ENCODE assay signal across 23 cellular contexts in genomic region chr3:77051927-77052542, GRCh38. TPM values are rescaled to one million over a fixed set of nuclear protein-coding genes. Genes with fewer than 3 reads are reported as not detected.
DNase-seq lines count a peak whose midpoint lies in the region; ATAC-seq and TF ChIP-seq lines count a peak whose summit lies in the region.
"Had no signal": no experiment of that assay in that cellular context is flagged by ENCODE, and none has a peak within 500 bp of the region (broad histone marks: within the 10 kb centered on the region; RNA-seq: fewer than 3 reads in every experiment).

No MANE protein-coding gene starts in this region.

- H3K27me3 ChIP-seq in HUES48 (ENCODE audit: control insufficient read depth, insufficient read depth, low read length) (no peaks in the 10 kb centered on the region), adipocyte (replicated peaks; ENCODE audit: control insufficient read depth, insufficient read depth, low read length) (no peaks in the 10 kb centered on the region)
- H3K27me3 ChIP-seq: body of pancreas, foreskin keratinocyte, MG63, Peyer's patch, transverse colon had no signal

- no peaks in the 10 kb centered on the region for H3K36me3 Mint-ChIP-seq in mesothelial cell of epicardium
- H3K36me3 Mint-ChIP-seq: CD14-positive monocyte had no signal

- peaks cover 22% of the 10 kb centered on the region for H3K4me1 ChIP-seq in HUES48 (ENCODE audit: control insufficient read depth, insufficient read depth, low read length)
- peaks cover 3% of the 10 kb centered on the region for H3K4me1 ChIP-seq in adipocyte (ENCODE audit: control insufficient read depth, insufficient read depth, low read length)
- H3K4me1 ChIP-seq: Peyer's patch, psoas muscle, transverse colon had no signal

- H3K27ac Mint-ChIP-seq in mesothelial cell of epicardium: peak overlapping the region; percentile 21
- H3K27ac Mint-ChIP-seq: activated CD8-positive, alpha-beta T cell treated with anti-CD3 and anti-CD28 coated beads for 36 hours; CD14-positive monocyte had no signal

- TF ChIP-seq CTCF in mesothelial cell of epicardium (IDR thresholded peaks at IDR 0.05; ENCODE audit: unreplicated experiment): no peak

- in situ Hi-C loops in ACHN (cut with HindIII; ENCODE audit: low pct_ligation_motif_present, low pct_unique_long_range_greater_than_20kb, low sequenced_read_pairs): no loop called here

- no peak for ATAC-seq in HG02885 (IDR thresholded peaks at IDR 0.05; ENCODE audit: poor library complexity, unreplicated experiment)
- ATAC-seq in HG02571 (IDR thresholded peaks at IDR 0.05; ENCODE audit: unreplicated experiment): no peak
- ATAC-seq: activated CD8-positive, alpha-beta T cell treated with anti-CD3 and anti-CD28 coated beads for 36 hours; body of pancreas; foreskin keratinocyte; psoas muscle had no signal

- H3K9me3 Mint-ChIP-seq in mesothelial cell of epicardium: no peaks in the 10 kb centered on the region
- H3K9me3 Mint-ChIP-seq: activated CD8-positive, alpha-beta T cell treated with anti-CD3 and anti-CD28 coated beads for 36 hours had no signal

- no peak overlapping the region for H3K4me3 ChIP-seq in HUES48 (ENCODE audit: low read depth, low read length)
- H3K4me3 ChIP-seq in adipocyte (ENCODE audit: low read length): no peak overlapping the region
- H3K4me3 ChIP-seq: body of pancreas, MG63, Peyer's patch, psoas muscle, transverse colon had no signal

- H3K27ac ChIP-seq in HUES48 (ENCODE audit: low read depth, low read length): peak overlapping the region; percentile 63
- H3K27ac ChIP-seq: body of pancreas, foreskin keratinocyte, Peyer's patch, psoas muscle, transverse colon had no signal

- no peaks in the 10 kb centered on the region for H3K36me3 ChIP-seq in HUES48 (ENCODE audit: control insufficient read depth, insufficient read depth, low read length)
- H3K36me3 ChIP-seq in adipocyte (ENCODE audit: control insufficient read depth, insufficient read depth, low read length, severe bottlenecking): no peaks in the 10 kb centered on the region
- H3K36me3 ChIP-seq: MG63, Peyer's patch, transverse colon had no signal

- H3K9me3 ChIP-seq in HUES48 (ENCODE audit: control insufficient read depth, insufficient read depth, low read length) (no peaks in the 10 kb centered on the region), adipocyte (ENCODE audit: control insufficient read depth, low read length) (no peaks in the 10 kb centered on the region)
- H3K9me3 ChIP-seq: body of pancreas, MG63, Peyer's patch, psoas muscle, transverse colon had no signal

- H3K27me3 Mint-ChIP-seq in mesothelial cell of epicardium (ENCODE audit: low read depth): no peaks in the 10 kb centered on the region
- H3K27me3 Mint-ChIP-seq: activated CD8-positive, alpha-beta T cell treated with anti-CD3 and anti-CD28 coated beads for 36 hours had no signal

- no peak overlapping the region for H3K4me3 Mint-ChIP-seq in mesothelial cell of epicardium
- H3K4me3 Mint-ChIP-seq: activated CD8-positive, alpha-beta T cell treated with anti-CD3 and anti-CD28 coated beads for 36 hours; CD14-positive monocyte had no signal

- peak; percentile 55 for DNase-seq in DMS79 treated with DMSO at 0.1 percent for 48 hours (lab: John Stamatoyannopoulos, UW)
- DNase-seq in adipocyte (ENCODE audit: low read depth): peak; percentile 31
- no peak for DNase-seq in mesothelial cell of epicardium (ENCODE audit: low spot score in 2 of 2, unreplicated experiment in 2 of 2)
- DNase-seq in ACHN: no peak
- DNase-seq in NOMO-1 treated with dmso at 0.1 percent for 144 hours (lab: John Stamatoyannopoulos, UW; ENCODE audit: unreplicated experiment): no peak
- DNase-seq: activated CD4-positive, alpha-beta T cell treated with anti-CD3 and anti-CD28 coated beads for 1 hour; activated CD8-positive, alpha-beta T cell treated with anti-CD3 and anti-CD28 coated beads for 36 hours; activated effector memory CD4-positive, alpha-beta T cell treated with anti-CD3 and anti-CD28 coated beads, Interleukin-2, amount 50 U/mL, for 16 hours; activated T-cell treated with anti-CD3 and anti-CD28 coated beads for 4 hours; body of pancreas; effector CD4-positive, alpha-beta T cell; foreskin keratinocyte; KBM-7; MG63; NCI-H187 treated with DMSO at 0.1 percent for 48 hours; Peyer's patch; psoas muscle; transverse colon had no signal

- H3K9ac ChIP-seq in HUES48 (ENCODE audit: low read depth, low read length) (no peak overlapping the region), adipocyte (ENCODE audit: low read length) (no peak overlapping the region)

- peaks cover 21% of the 10 kb centered on the region for H3K4me1 Mint-ChIP-seq in mesothelial cell of epicardium
- H3K4me1 Mint-ChIP-seq: CD14-positive monocyte had no signal

RNA-seq across cellular contexts. Expression of gene ROBO2, which starts 12.1 kb away (rescaled TPM):
- total RNA-seq in mesothelial cell of epicardium: 82.3 to 90.3 TPM (median 82.4 TPM) in 3 replicates
- total RNA-seq: activated CD8-positive, alpha-beta T cell treated with anti-CD3 and anti-CD28 coated beads for 36 hours; T-helper 1 cell treated with Interleukin-12 subunit alpha and Interleukin-12 subunit beta and Interleukin-4 antibody, amounts not matched to agents 30 ng/mL and 1 ng/mL, for 36 hours had no signal

Comparison
In these comparisons a context has a peak if more than half of its experiments do, and no peak if none do; other contexts are left out.
1. DNase-seq: peak in DMS79 treated with DMSO at 0.1 percent for 48 hours (single experiment) and adipocyte (single experiment); none in mesothelial cell of epicardium (0 of 2), ACHN (single experiment) and NOMO-1 treated with dmso at 0.1 percent for 144 hours (single experiment).